17 cellular contexts compared by ENCODE assay signal in genomic region chr19:5707576-5708575, GRCh38. TPM values are rescaled to one million over a fixed set of nuclear protein-coding genes. Genes with fewer than 3 reads are reported as not detected.
"Had no signal": no experiment of that assay in that cellular context is flagged by ENCODE, and none has a peak within 500 bp of the region (broad histone marks: within the 10 kb centered on the region; RNA-seq: fewer than 3 reads in every experiment).

No MANE protein-coding gene starts in this region.

- H3K27ac ChIP-seq: gastrocnemius medialis, heart right ventricle, pancreas, thyroid gland, uterus, WERI-Rb-1 had no signal

- H3K9me3 Mint-ChIP-seq: activated CD4-positive, alpha-beta memory T cell treated with anti-CD3 and anti-CD28 coated beads, Interleukin-2, amount 10 ng/mL, durations not matched to agents 7 days and 5 days; activated naive CD4-positive, alpha-beta T cell treated with anti-CD3 and anti-CD28 coated beads, Interleukin-2, amount 10 ng/mL, durations not matched to agents 7 days and 5 days had no signal

- H3K4me3 Mint-ChIP-seq: activated CD4-positive, alpha-beta memory T cell treated with anti-CD3 and anti-CD28 coated beads, Interleukin-2, amount 10 ng/mL, durations not matched to agents 7 days and 5 days; activated CD4-positive, alpha-beta T cell treated with anti-CD3 and anti-CD28 coated beads for 36 hours; activated naive CD4-positive, alpha-beta T cell treated with anti-CD3 and anti-CD28 coated beads, Interleukin-2, amount 10 ng/mL, durations not matched to agents 7 days and 5 days had no signal

- H3K9me3 ChIP-seq: gastrocnemius medialis, heart right ventricle, pancreas, thyroid gland, uterus had no signal

- H3K4me3 ChIP-seq: gastrocnemius medialis, heart right ventricle, pancreas, thyroid gland, uterus had no signal

- H3K27me3 Mint-ChIP-seq: activated CD4-positive, alpha-beta memory T cell treated with anti-CD3 and anti-CD28 coated beads, Interleukin-2, amount 10 ng/mL, durations not matched to agents 7 days and 5 days; activated CD4-positive, alpha-beta T cell treated with anti-CD3 and anti-CD28 coated beads for 36 hours; activated naive CD4-positive, alpha-beta T cell treated with anti-CD3 and anti-CD28 coated beads, Interleukin-2, amount 10 ng/mL, durations not matched to agents 7 days and 5 days had no signal

- H3K27ac Mint-ChIP-seq: activated CD4-positive, alpha-beta memory T cell treated with anti-CD3 and anti-CD28 coated beads, Interleukin-2, amount 10 ng/mL, durations not matched to agents 7 days and 5 days; activated CD4-positive, alpha-beta T cell treated with anti-CD3 and anti-CD28 coated beads for 36 hours; activated naive CD4-positive, alpha-beta T cell treated with anti-CD3 and anti-CD28 coated beads, Interleukin-2, amount 10 ng/mL, durations not matched to agents 7 days and 5 days had no signal

- ATAC-seq: activated CD4-positive, alpha-beta T cell treated with anti-CD3 and anti-CD28 coated beads for 36 hours; gastrocnemius medialis; left ventricle myocardium superior; pancreas had no signal

- H3K36me3 ChIP-seq: uterus had no signal

- H3K27me3 ChIP-seq: gastrocnemius medialis, heart right ventricle, pancreas, thyroid gland, uterus had no signal

- H3K4me1 ChIP-seq: gastrocnemius medialis, heart right ventricle, pancreas, thyroid gland, uterus had no signal

- H3K4me1 Mint-ChIP-seq: activated CD4-positive, alpha-beta memory T cell treated with anti-CD3 and anti-CD28 coated beads, Interleukin-2, amount 10 ng/mL, durations not matched to agents 7 days and 5 days; activated CD4-positive, alpha-beta T cell treated with anti-CD3 and anti-CD28 coated beads for 36 hours; activated naive CD4-positive, alpha-beta T cell treated with anti-CD3 and anti-CD28 coated beads, Interleukin-2, amount 10 ng/mL, durations not matched to agents 7 days and 5 days had no signal

- DNase-seq: activated CD4-positive, alpha-beta memory T cell treated with anti-CD3 and anti-CD28 coated beads, Interleukin-2, amount 10 ng/mL, durations not matched to agents 7 days and 5 days; activated CD4-positive, alpha-beta T cell treated with anti-CD3 and anti-CD28 coated beads for 36 hours; activated CD8-positive, alpha-beta memory T cell treated with anti-CD3 and anti-CD28 coated beads, Interleukin-2, amount 50 U/mL, for 48 hours; activated naive CD4-positive, alpha-beta T cell treated with anti-CD3 and anti-CD28 coated beads, Interleukin-2, amount 10 ng/mL, durations not matched to agents 7 days and 5 days; gastrocnemius medialis; heart right ventricle; kidney; left ventricle myocardium superior; mesendoderm; stimulated activated CD4-positive, alpha-beta T cell treated with anti-CD3 and anti-CD28 coated beads, Interleukin-4, amount 100 ng/mL, for 1 hour; T1000; thyroid gland; uterus; WERI-Rb-1 had no signal

RNA-seq across cellular contexts. Expression of gene CATSPERD, which starts 12.6 kb away (rescaled TPM):
- total RNA-seq: activated CD4-positive, alpha-beta memory T cell treated with anti-CD3 and anti-CD28 coated beads, Interleukin-2, amount 10 ng/mL, durations not matched to agents 7 days and 5 days; activated CD4-positive, alpha-beta T cell treated with anti-CD3 and anti-CD28 coated beads for 36 hours; fibroblast of lung; gastrocnemius medialis; heart right ventricle; kidney; left ventricle myocardium superior; pancreas; renal cortical epithelial cell; thyroid gland; uterus had no signal
